Comparison of ENCODE assay signal across 1 cellular context in genomic region chr5:116370886-116371285, GRCh38.
A peak's percentile ranks its signal among the peaks of the same experiment; 100 is the strongest.
TF ChIP-seq lines count a peak whose summit lies in the region.

No MANE protein-coding gene starts in this region.

TF ChIP-seq in endothelial cell of umbilical vein, 7 proteins besides CTCF, POLR2A, EP300 and RAD21 (continued from another document):
- TF ChIP-seq EZH2 (IDR thresholded peaks at IDR 0.05; ENCODE audit: borderline replicate concordance, low read depth, low read length, severe bottlenecking) (no peak), JUN (IDR thresholded peaks at IDR 0.05; ENCODE audit: borderline replicate concordance, insufficient read depth, insufficient read length, low read depth) (peak; percentile 74), POLR2AphosphoS5 (IDR thresholded peaks at IDR 0.05; ENCODE audit: insufficient read depth, low read depth, low read length) (peak; percentile 39), MYC (IDR thresholded peaks at IDR 0.05; ENCODE audit: low read depth, low read length) (no peak)
TF ChIP-seq in endothelial cell of umbilical vein: peak in this region for 4.
